In the genomic region with DNA sequence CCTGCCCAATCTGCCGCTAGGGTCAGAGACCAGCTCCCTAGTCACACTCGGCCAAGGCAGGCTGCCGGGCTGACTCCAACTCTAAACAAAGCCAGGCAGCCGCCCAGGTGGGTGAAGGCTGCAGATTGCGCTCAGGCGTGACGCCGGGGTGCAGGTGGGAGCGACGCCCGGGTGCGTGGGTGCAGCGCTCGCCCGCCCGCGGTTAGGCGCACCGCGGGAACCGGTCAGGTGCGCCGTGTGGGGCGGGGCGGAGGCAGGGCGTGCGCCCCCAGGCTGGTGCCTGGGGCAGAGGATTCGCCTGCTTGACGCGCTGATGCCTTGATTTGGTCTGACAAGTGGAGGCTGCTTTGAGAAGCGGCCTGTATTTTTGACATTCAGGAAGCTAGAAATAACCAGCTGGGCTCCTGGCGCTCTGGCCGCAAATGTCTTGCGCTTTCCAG, we compare ENCODE assay signal across 8 cellular contexts.
DNase-seq lines count a peak whose midpoint lies in the region; ATAC-seq lines count a peak whose summit lies in the region.

No MANE protein-coding gene starts in this region.

- no CpG with 5 or more reads among the region's 34 CpGs for WGBS in iPS DF 6.9 (ENCODE audit: insufficient coverage, insufficient read length)

- H3K36me3 ChIP-seq in iPS DF 6.9 (ENCODE audit: control insufficient read depth, insufficient read depth, low read length) = no peaks in the 10 kb centered on the region
- no peaks in the 10 kb centered on the region for H3K36me3 ChIP-seq in MG63

- ATAC-seq in GM18520 (IDR thresholded peaks at IDR 0.05; ENCODE audit: unreplicated experiment) (peak; percentile 84), HG02798 (IDR thresholded peaks at IDR 0.05; ENCODE audit: poor library complexity, unreplicated experiment) (peak; percentile 90)

- no peak overlapping the region for H3K27ac ChIP-seq in iPS DF 6.9 (ENCODE audit: low read length)

- DNase-seq in NCI-H510A (lab: John Stamatoyannopoulos, UW) (peak; percentile 36), iPS DF 6.9 (ENCODE audit: low read depth, low spot score) (no peak), superior temporal gyrus (ENCODE audit: extremely low spot score) (no peak), MG63 (no peak)
- peak; percentile 58 for DNase-seq in activated naive CD4-positive, alpha-beta T cell treated with Interleukin-2 at 50 U/mL for 16 hours
- DNase-seq in stimulated activated CD4-positive, alpha-beta T cell treated with anti-CD3 and anti-CD28 coated beads, Interleukin-2, amount 100 ng/mL, for 24 hours = peak; percentile 46 to 64

- H3K4me1 ChIP-seq in iPS DF 6.9 (ENCODE audit: control insufficient read depth, insufficient read depth, low read length) = peaks cover 6% of the 10 kb centered on the region; the same call in 1 of the 2 replicates

- H3K9me3 ChIP-seq in iPS DF 6.9 (ENCODE audit: control insufficient read depth, insufficient read depth, low read length) = no peaks in the 10 kb centered on the region
- H3K9me3 ChIP-seq in MG63 = no peaks in the 10 kb centered on the region

- H3K27me3 ChIP-seq in iPS DF 6.9 (ENCODE audit: control insufficient read depth, insufficient read depth, low read length) (no peaks in the 10 kb centered on the region), MG63 (no peaks in the 10 kb centered on the region)

- H3K4me3 ChIP-seq in iPS DF 6.9 (ENCODE audit: low read length) = peak overlapping the region; percentile 46; the same call in 1 of the 2 replicates
- H3K4me3 ChIP-seq in MG63 = no peak overlapping the region

Comparison
In these comparisons a context has a peak if more than half of its experiments do, and no peak if none do; other contexts are left out.
1. DNase-seq: peak in NCI-H510A (single experiment), activated naive CD4-positive, alpha-beta T cell treated with Interleukin-2 at 50 U/mL for 16 hours (single experiment) and stimulated activated CD4-positive, alpha-beta T cell treated with anti-CD3 and anti-CD28 coated beads, Interleukin-2, amount 100 ng/mL, for 24 hours (2 of 2); none in iPS DF 6.9 (single experiment), superior temporal gyrus (single experiment) and MG63 (single experiment).